Comparison of ENCODE assay signal across 25 cellular contexts in the genomic region with DNA sequence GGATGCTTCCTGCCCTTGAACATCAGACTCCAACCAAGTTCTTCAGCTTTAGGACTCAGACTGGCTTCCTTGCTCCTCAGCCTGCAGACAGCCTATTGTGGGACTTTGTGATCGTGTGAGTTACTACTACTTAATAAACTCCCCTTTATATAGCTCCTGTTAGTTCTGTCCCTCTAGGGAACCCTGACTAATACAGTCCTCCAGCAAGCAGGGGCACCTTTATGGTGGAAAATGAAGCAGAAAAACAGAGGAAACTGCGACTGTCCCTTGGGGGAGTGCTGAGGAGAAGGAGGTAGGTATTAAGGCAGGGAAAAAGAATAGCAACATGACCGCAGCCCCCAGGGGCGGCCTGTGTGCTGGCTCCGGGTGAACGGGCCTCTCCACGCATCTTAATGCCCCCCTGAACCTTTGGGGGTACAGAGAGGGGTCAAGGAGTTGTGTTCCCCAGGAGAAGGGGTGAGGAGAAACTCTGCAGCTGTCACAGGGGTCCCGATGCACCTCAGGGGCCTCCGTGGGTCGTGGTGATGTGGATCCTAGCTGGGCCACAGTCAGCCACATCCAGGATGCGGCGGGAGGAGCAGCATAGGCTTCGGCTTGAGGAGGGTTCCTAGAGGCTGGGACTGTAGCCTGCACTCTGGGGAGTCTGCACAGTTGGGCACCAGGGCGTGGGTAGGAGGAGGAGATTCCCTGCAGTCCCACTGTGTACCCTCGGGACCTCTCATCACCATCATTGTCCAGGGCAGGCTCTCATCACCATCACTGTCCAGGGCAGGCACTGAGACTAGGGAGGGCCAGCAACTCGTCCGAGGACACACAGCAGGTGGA. TPM values are rescaled to one million over a fixed set of nuclear protein-coding genes. Genes with fewer than 3 reads are reported as not detected.
"Had no signal": no experiment of that assay in that cellular context is flagged by ENCODE, and none has a peak within 500 bp of the region (broad histone marks: within the 10 kb centered on the region; RNA-seq: fewer than 3 reads in every experiment).

No MANE protein-coding gene starts in this region.

- H3K9me3 ChIP-seq: ascending aorta, body of pancreas had no signal

- H3K27me3 ChIP-seq: ascending aorta, body of pancreas had no signal

- ATAC-seq: activated CD8-positive, alpha-beta memory T cell treated with anti-CD3 and anti-CD28 coated beads, Interleukin-2, amount 10 ng/mL, durations not matched to agents 7 days and 5 days; activated naive CD4-positive, alpha-beta T cell treated with anti-CD3 and anti-CD28 coated beads, Interleukin-2, amount 50 U/mL, for 72 hours; activated naive CD8-positive, alpha-beta T cell treated with anti-CD3 and anti-CD28 coated beads, Interleukin-2, amount 50 U/mL, for 24 hours; activated T-cell treated with anti-CD3 and anti-CD28 coated beads, Interleukin-2, amount 50 U/mL, for 4 hours; body of pancreas; T-cell had no signal

- H3K36me3 ChIP-seq: ascending aorta had no signal

- DNase-seq: activated B cell treated with CpG ODN at 0.5 μM for 24 hours; activated CD4-positive, alpha-beta T cell treated with anti-CD3 and anti-CD28 coated beads for 1 hour; activated CD4-positive, alpha-beta T cell treated with anti-CD3 and anti-CD28 coated beads, Interleukin-2, amount 10 ng/mL, durations not matched to agents 24 days and 14 days; activated CD4-positive, alpha-beta T cell treated with anti-CD3 and anti-CD28 coated beads, Interleukin-2, amount 50 U/mL, for 48 hours; activated CD8-positive, alpha-beta memory T cell treated with anti-CD3 and anti-CD28 coated beads, Interleukin-2, amount 10 ng/mL, durations not matched to agents 7 days and 5 days; activated effector memory CD4-positive, alpha-beta T cell treated with anti-CD3 and anti-CD28 coated beads, Interleukin-2, amount 50 U/mL, for 16 hours; activated naive CD4-positive, alpha-beta T cell treated with Interleukin-2 at 50 U/mL for 16 hours; activated naive CD8-positive, alpha-beta T cell treated with anti-CD3 and anti-CD28 coated beads, Interleukin-2, amount 50 U/mL, for 24 hours; activated T-cell treated with anti-CD3 and anti-CD28 coated beads, Interleukin-2, amount 50 U/mL, for 4 hours; amniotic stem cell; body of pancreas; central memory CD4-positive, alpha-beta T cell; NCI-H1092; NCI-H1930; NCI-H2171; NCI-H226; NCI-H526 treated with DMSO at 0.1 percent for 48 hours; NCI-H82; T-cell; T-helper 2 cell; T1000 had no signal

- H3K4me3 ChIP-seq: ascending aorta, body of pancreas, SK-N-MC had no signal

- H3K27ac ChIP-seq: ascending aorta, body of pancreas, SK-N-MC had no signal

- H3K4me1 ChIP-seq: ascending aorta had no signal

RNA-seq across cellular contexts. Expression of gene SHISAL1, which starts 34.3 kb away (rescaled TPM):
- total RNA-seq: activated B cell treated with CpG ODN at 0.5 μM for 24 hours; activated CD4-positive, alpha-beta T cell treated with anti-CD3 and anti-CD28 coated beads, Interleukin-2, amount 10 ng/mL, durations not matched to agents 24 days and 14 days; activated CD8-positive, alpha-beta memory T cell treated with anti-CD3 and anti-CD28 coated beads, Interleukin-2, amount 10 ng/mL, durations not matched to agents 7 days and 5 days; activated naive CD4-positive, alpha-beta T cell treated with anti-CD3 and anti-CD28 coated beads, Interleukin-2, amount 50 U/mL, for 72 hours; activated T-cell treated with anti-CD3 and anti-CD28 coated beads, Interleukin-2, amount 50 U/mL, for 4 hours; OCI-LY7 had no signal
